Comparison of ENCODE assay signal across 21 cellular contexts in the genomic region with DNA sequence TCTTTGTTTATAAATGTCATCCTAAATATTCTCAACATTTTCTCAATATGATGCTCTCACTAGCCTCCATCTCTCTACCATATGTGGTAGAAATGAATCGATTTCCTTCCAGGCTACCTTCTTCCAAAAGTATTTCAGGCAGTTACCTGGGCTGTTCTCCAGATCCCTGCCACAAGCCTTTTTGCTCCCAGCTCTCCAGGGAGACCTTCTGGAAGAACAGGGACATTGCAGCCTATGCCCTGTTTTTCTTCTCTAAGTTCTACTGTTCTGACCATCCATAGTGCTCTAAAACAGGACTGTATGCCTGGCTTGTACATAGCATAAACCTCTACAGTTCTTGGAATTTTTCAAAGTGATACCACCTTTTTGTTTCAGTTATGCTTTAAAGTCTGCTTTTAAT.
"Had no signal": no experiment of that assay in that cellular context is flagged by ENCODE, and none has a peak within 500 bp of the region (broad histone marks: within the 10 kb centered on the region; RNA-seq: fewer than 3 reads in every experiment).

No MANE protein-coding gene starts in this region.

- H3K27ac ChIP-seq: colonic mucosa, heart left ventricle, right lobe of liver, skin epidermis, tibial artery had no signal

- H3K27ac Mint-ChIP-seq: activated naive CD8-positive, alpha-beta T cell; activated T-cell treated with anti-CD3 and anti-CD28 coated beads, Interleukin-2, amount 50 U/mL, for 24 hours; activated T-helper 17 cell treated with anti-CD3 and anti-CD28 coated beads, Interleukin-2, amount 50 U/mL, for 72 hours; naive thymus-derived CD4-positive, alpha-beta T cell; stimulated activated naive CD8-positive, alpha-beta T cell treated with anti-CD3 and anti-CD28 coated beads, Interleukin-15, amount 100 ng/mL, for 72 hours had no signal

- H3K9me3 Mint-ChIP-seq: activated T-cell treated with anti-CD3 and anti-CD28 coated beads, Interleukin-2, amount 50 U/mL, for 24 hours; neural crest cell had no signal

- H3K27me3 Mint-ChIP-seq: activated naive CD8-positive, alpha-beta T cell; activated T-cell treated with anti-CD3 and anti-CD28 coated beads, Interleukin-2, amount 50 U/mL, for 24 hours; activated T-helper 17 cell treated with anti-CD3 and anti-CD28 coated beads, Interleukin-2, amount 50 U/mL, for 72 hours; central memory CD8-positive, alpha-beta T cell; naive thymus-derived CD4-positive, alpha-beta T cell; stimulated activated naive CD8-positive, alpha-beta T cell treated with anti-CD3 and anti-CD28 coated beads, Interleukin-15, amount 100 ng/mL, for 72 hours had no signal

- H3K9me3 ChIP-seq: colonic mucosa, right lobe of liver, tibial artery had no signal

- H3K27me3 ChIP-seq: colonic mucosa, heart left ventricle, right lobe of liver, tibial artery had no signal

- ATAC-seq: activated T-helper 17 cell treated with anti-CD3 and anti-CD28 coated beads, Interleukin-2, amount 50 U/mL, for 72 hours; heart left ventricle; left lobe of liver; naive thymus-derived CD4-positive, alpha-beta T cell; right lobe of liver; stimulated activated naive CD8-positive, alpha-beta T cell treated with anti-CD3 and anti-CD28 coated beads, Interleukin-15, amount 100 ng/mL, for 72 hours had no signal

- H3K4me1 Mint-ChIP-seq: activated T-helper 17 cell treated with anti-CD3 and anti-CD28 coated beads, Interleukin-2, amount 50 U/mL, for 72 hours; central memory CD8-positive, alpha-beta T cell; naive thymus-derived CD4-positive, alpha-beta T cell; stimulated activated naive CD8-positive, alpha-beta T cell treated with anti-CD3 and anti-CD28 coated beads, Interleukin-15, amount 100 ng/mL, for 72 hours had no signal

- DNase-seq: activated CD8-positive, alpha-beta memory T cell treated with anti-CD3 and anti-CD28 coated beads for 24 hours; activated CD8-positive, alpha-beta memory T cell treated with anti-CD3 and anti-CD28 coated beads, Interleukin-2, amount 50 U/mL, for 4 hours; activated naive CD4-positive, alpha-beta T cell; activated T-cell treated with anti-CD3 and anti-CD28 coated beads, Interleukin-2, amount 50 U/mL, for 24 hours; colonic mucosa; heart left ventricle; kidney; naive thymus-derived CD4-positive, alpha-beta T cell; occipital lobe; posterior cingulate gyrus; right lobe of liver; stimulated activated CD4-positive, alpha-beta T cell treated with anti-CD3 and anti-CD28 coated beads, Interleukin-1b, Interleukin-23, amount 100 ng/mL, for 48 hours; stimulated activated naive CD8-positive, alpha-beta T cell treated with anti-CD3 and anti-CD28 coated beads, Interleukin-15, amount 100 ng/mL, for 72 hours; tibial artery had no signal

- H3K4me3 Mint-ChIP-seq: activated naive CD8-positive, alpha-beta T cell; activated T-cell treated with anti-CD3 and anti-CD28 coated beads, Interleukin-2, amount 50 U/mL, for 24 hours; activated T-helper 17 cell treated with anti-CD3 and anti-CD28 coated beads, Interleukin-2, amount 50 U/mL, for 72 hours; central memory CD8-positive, alpha-beta T cell; naive thymus-derived CD4-positive, alpha-beta T cell; neural crest cell; stimulated activated naive CD8-positive, alpha-beta T cell treated with anti-CD3 and anti-CD28 coated beads, Interleukin-15, amount 100 ng/mL, for 72 hours had no signal

- H3K4me3 ChIP-seq: colonic mucosa, heart left ventricle, lung, right lobe of liver, skin epidermis, tibial artery had no signal

- H3K4me1 ChIP-seq: colonic mucosa, heart left ventricle, right lobe of liver, tibial artery had no signal

- H3K36me3 ChIP-seq: colonic mucosa, heart left ventricle, right lobe of liver, tibial artery had no signal

- H3K36me3 Mint-ChIP-seq: activated naive CD8-positive, alpha-beta T cell; naive thymus-derived CD4-positive, alpha-beta T cell had no signal
